ENCODE assay signal across 3 cellular contexts in the genomic region with DNA sequence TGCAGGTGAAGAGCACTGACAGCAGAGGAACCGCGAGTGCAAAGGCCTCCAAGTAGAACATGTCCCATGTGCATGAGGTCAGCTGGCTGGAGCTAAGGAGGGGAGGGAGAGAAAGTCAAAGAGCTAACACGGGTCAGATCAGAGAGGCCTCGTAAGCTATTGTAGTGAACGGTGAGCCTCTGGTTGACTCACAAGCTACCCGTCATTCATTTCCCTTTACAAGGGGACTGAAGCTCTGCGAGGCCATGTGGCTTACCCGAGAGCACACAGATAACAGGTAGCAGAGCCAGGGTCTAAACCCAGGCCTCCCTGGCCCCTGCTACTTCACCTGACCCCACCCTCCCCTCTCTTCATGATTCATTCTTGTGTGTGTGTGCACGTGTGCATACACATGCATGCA.
TF ChIP-seq lines count a peak whose summit lies in the region.

No MANE protein-coding gene starts in this region.

TF ChIP-seq in SK-N-SH, 30 proteins besides CTCF, POLR2A, EP300 and RAD21 (continues in another document):
- TF ChIP-seq POLR2AphosphoS5 (IDR thresholded peaks at IDR 0.05; ENCODE audit: low read depth, low read length) (no peak), JUND (IDR thresholded peaks at IDR 0.05) (no peak), SMC3 (IDR thresholded peaks at IDR 0.05; ENCODE audit: low read depth, low read length) (no peak), IRF3 (IDR thresholded peaks at IDR 0.05; ENCODE audit: low read depth, low read length) (no peak), REST (IDR thresholded peaks at IDR 0.05; ENCODE audit: low read depth, low read length) (no peak), USF2 (IDR thresholded peaks at IDR 0.05; ENCODE audit: borderline replicate concordance, low read depth, low read length) (no peak), TAF1 (IDR thresholded peaks at IDR 0.05; ENCODE audit: borderline replicate concordance, low read depth, low read length) (no peak)
- TF ChIP-seq, protein P1, sequence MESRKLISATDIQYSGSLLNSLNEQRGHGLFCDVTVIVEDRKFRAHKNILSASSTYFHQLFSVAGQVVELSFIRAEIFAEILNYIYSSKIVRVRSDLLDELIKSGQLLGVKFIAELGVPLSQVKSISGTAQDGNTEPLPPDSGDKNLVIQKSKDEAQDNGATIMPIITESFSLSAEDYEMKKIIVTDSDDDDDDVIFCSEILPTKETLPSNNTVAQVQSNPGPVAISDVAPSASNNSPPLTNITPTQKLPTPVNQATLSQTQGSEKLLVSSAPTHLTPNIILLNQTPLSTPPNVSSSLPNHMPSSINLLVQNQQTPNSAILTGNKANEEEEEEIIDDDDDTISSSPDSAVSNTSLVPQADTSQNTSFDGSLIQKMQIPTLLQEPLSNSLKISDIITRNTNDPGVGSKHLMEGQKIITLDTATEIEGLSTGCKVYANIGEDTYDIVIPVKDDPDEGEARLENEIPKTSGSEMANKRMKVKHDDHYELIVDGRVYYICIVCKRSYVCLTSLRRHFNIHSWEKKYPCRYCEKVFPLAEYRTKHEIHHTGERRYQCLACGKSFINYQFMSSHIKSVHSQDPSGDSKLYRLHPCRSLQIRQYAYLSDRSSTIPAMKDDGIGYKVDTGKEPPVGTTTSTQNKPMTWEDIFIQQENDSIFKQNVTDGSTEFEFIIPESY (IDR thresholded peaks at IDR 0.05; ENCODE audit: borderline replicate concordance, low read depth) = no peak

TF ChIP-seq in SK-N-SH treated with all-trans-retinoic acid at 6 μM for 48 hours, 23 proteins besides CTCF, POLR2A, EP300 and RAD21:
- TF ChIP-seq POU6F1 (CRISPR knock-in tag; IDR thresholded peaks at IDR 0.05; ENCODE audit: borderline replicate concordance, low read depth) (no peak), TCF4 (CRISPR knock-in tag; IDR thresholded peaks at IDR 0.05; ENCODE audit: borderline replicate concordance) (no peak)
- TF ChIP-seq, protein P2, sequence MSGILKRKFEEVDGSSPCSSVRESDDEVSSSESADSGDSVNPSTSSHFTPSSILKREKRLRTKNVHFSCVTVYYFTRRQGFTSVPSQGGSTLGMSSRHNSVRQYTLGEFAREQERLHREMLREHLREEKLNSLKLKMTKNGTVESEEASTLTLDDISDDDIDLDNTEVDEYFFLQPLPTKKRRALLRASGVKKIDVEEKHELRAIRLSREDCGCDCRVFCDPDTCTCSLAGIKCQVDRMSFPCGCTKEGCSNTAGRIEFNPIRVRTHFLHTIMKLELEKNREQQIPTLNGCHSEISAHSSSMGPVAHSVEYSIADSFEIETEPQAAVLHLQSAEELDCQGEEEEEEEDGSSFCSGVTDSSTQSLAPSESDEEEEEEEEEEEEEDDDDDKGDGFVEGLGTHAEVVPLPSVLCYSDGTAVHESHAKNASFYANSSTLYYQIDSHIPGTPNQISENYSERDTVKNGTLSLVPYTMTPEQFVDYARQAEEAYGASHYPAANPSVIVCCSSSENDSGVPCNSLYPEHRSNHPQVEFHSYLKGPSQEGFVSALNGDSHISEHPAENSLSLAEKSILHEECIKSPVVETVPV (CRISPR knock-in tag; IDR thresholded peaks at IDR 0.05) = no peak

TF ChIP-seq in IMR-90, 13 proteins besides CTCF, POLR2A, EP300 and RAD21:
- TF ChIP-seq USF2 (IDR thresholded peaks at IDR 0.05; ENCODE audit: low read depth, low read length) = no peak
- no peak for TF ChIP-seq NFE2L2 (IDR thresholded peaks at IDR 0.05; ENCODE audit: low read depth, low read length)
- no peak for TF ChIP-seq RCOR1 (IDR thresholded peaks at IDR 0.05; ENCODE audit: insufficient replicate concordance, low read length)
- no peak for TF ChIP-seq MAFK (IDR thresholded peaks at IDR 0.05; ENCODE audit: low read depth, low read length)
- no peak for TF ChIP-seq CHD1 (IDR thresholded peaks at IDR 0.05; ENCODE audit: low read depth, low read length)
- no peak for TF ChIP-seq RFX5 (IDR thresholded peaks at IDR 0.05; ENCODE audit: low read depth, low read length)
- no peak for TF ChIP-seq MXI1 (IDR thresholded peaks at IDR 0.05; ENCODE audit: borderline replicate concordance, low read depth, low read length)
- no peak for TF ChIP-seq FOS (IDR thresholded peaks at IDR 0.05; ENCODE audit: low read depth, low read length)
- no peak for TF ChIP-seq BHLHE40 (IDR thresholded peaks at IDR 0.05; ENCODE audit: low read depth, low read length)
- no peak for TF ChIP-seq MAZ (IDR thresholded peaks at IDR 0.05; ENCODE audit: borderline replicate concordance, low read depth, low read length)
- TF ChIP-seq SMC3 (IDR thresholded peaks at IDR 0.05; ENCODE audit: low read depth, low read length) = no peak
- TF ChIP-seq ELK1 (IDR thresholded peaks at IDR 0.05; ENCODE audit: borderline replicate concordance, low read depth, low read length) = no peak
- no peak for TF ChIP-seq CEBPB (IDR thresholded peaks at IDR 0.05; ENCODE audit: low read depth, low read length)
TF ChIP-seq in IMR-90: peak in this region for 0.
